Comparison of ENCODE assay signal across 16 cellular contexts in the genomic region with DNA sequence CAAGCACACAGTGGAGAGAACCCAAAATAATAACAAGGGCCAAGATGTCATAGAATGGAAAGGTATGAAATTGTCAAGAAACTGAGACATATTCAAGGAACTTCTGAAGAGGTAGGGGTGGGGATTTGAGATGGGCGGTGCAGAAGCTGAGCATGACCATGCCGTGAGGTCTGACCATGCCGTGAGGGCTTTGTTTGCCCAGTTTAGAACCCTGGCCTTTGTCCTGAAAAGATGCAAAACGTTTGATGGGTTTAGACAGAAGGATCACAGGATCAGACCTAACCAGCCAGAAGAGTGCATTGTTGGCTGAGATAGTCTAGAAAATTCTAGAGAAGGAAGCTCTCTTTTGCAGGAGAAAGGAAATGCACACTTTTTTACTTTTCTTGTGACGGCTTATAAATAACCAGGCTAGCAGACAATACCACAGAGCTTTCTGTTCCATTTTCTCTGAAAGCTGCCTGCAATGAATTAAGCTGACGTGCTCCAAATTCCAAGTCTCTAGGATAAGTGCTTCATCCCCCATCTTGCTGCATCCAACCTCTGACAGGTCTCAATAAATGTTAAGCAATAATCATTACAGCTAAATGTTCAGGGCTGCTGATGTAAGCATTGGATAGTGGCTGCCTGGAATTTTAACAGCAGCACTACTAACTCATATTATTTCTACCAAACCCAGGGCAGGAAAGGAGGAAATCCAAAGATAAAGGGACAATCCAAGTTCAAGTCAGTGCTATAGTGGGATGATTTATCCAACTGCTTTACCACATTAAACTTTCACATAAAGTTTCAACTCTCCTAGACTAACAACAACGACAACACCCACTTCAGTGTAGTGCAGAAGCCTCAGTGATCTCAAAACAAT.
DNase-seq lines count a peak whose midpoint lies in the region; ATAC-seq and TF ChIP-seq lines count a peak whose summit lies in the region.
"Had no signal": no experiment of that assay in that cellular context is flagged by ENCODE, and none has a peak within 500 bp of the region (broad histone marks: within the 10 kb centered on the region; RNA-seq: fewer than 3 reads in every experiment).

No MANE protein-coding gene starts in this region.

- no peak overlapping the region for H3K4me3 ChIP-seq in CD8-positive, alpha-beta T cell (ENCODE audit: low read depth, low read length)
- H3K4me3 ChIP-seq in naive thymus-derived CD4-positive, alpha-beta T cell (ENCODE audit: low read length): no peak overlapping the region
- no peak overlapping the region for H3K4me3 ChIP-seq in SJCRH30
- H3K4me3 ChIP-seq: adrenal gland had no signal

- no peaks in the 10 kb centered on the region for H3K36me3 ChIP-seq in CD8-positive, alpha-beta T cell (ENCODE audit: insufficient read depth, low read length)
- H3K36me3 ChIP-seq in naive thymus-derived CD4-positive, alpha-beta T cell (ENCODE audit: control insufficient read depth in 2 of 3, insufficient read depth in 3 of 3, low read length in 3 of 3): peaks cover 0 to 3% (median 0%) of the 10 kb centered on the region in 3 experiments
- H3K36me3 ChIP-seq in SJCRH30: no peaks in the 10 kb centered on the region
- H3K36me3 ChIP-seq: adrenal gland had no signal

- no peak overlapping the region for H3K27ac ChIP-seq in CD8-positive, alpha-beta T cell (ENCODE audit: low read depth, low read length)
- H3K27ac ChIP-seq in cingulate gyrus (ENCODE audit: low read depth, low read length): peak overlapping the region; percentile 40
- peak overlapping the region; percentile 56 for H3K27ac ChIP-seq in naive thymus-derived CD4-positive, alpha-beta T cell (ENCODE audit: low read depth, low read length)
- no peak overlapping the region for H3K27ac ChIP-seq in SJCRH30
- H3K27ac ChIP-seq: adrenal gland, parathyroid adenoma, VCaP had no signal

- no peak for DNase-seq in CD8-positive, alpha-beta T cell
- peak in 2 of 9 donors; percentile 24 to 44 for DNase-seq in naive thymus-derived CD4-positive, alpha-beta T cell
- DNase-seq in DMS153 treated with DMSO at 0.1 percent for 48 hours (lab: John Stamatoyannopoulos, UW; ENCODE audit: unreplicated experiment) (no peak), SJCRH30 (no peak), SKM-1 treated with dmso at 0.1 percent for 144 hours (lab: John Stamatoyannopoulos, UW; ENCODE audit: unreplicated experiment) (no peak)
- DNase-seq: activated CD8-positive, alpha-beta memory T cell treated with anti-CD3 and anti-CD28 coated beads, Interleukin-2, amount 10 ng/mL, durations not matched to agents 7 days and 5 days; adrenal gland; glutamatergic neuron; islet precursor cell; NCI-H146 had no signal

- CTCF ChIA-PET in CD8-positive, alpha-beta T cell (lab: Charles Lee): interaction anchor here (0.8 to 1.5 kb wide), 3 partner anchors 11 to 123 kb away, joined by 3 to 5 read pairs (median 3); no protein-coding TSS in a partner anchor
- CTCF ChIA-PET in naive thymus-derived CD4-positive, alpha-beta T cell (lab: Charles Lee): interaction anchor here (0.6 to 2.8 kb wide), 11 partner anchors 19 to 128 kb away, joined by 3 to 18 read pairs (median 7); no protein-coding TSS in a partner anchor

- no peaks in the 10 kb centered on the region for H3K9me3 ChIP-seq in CD8-positive, alpha-beta T cell (ENCODE audit: low read length)
- no peaks in the 10 kb centered on the region for H3K9me3 ChIP-seq in naive thymus-derived CD4-positive, alpha-beta T cell (ENCODE audit: control insufficient read depth in 2 of 3, low read length in 3 of 3)
- H3K9me3 ChIP-seq in SJCRH30 (replicated peaks): no peaks in the 10 kb centered on the region
- H3K9me3 ChIP-seq: adrenal gland had no signal

- H3K4me3 Mint-ChIP-seq in CD8-positive, alpha-beta T cell: no peak overlapping the region
- H3K4me3 Mint-ChIP-seq in naive thymus-derived CD4-positive, alpha-beta T cell: peak overlapping the region; percentile 49 to 85 (median 70)
- H3K4me3 Mint-ChIP-seq: activated CD8-positive, alpha-beta memory T cell treated with anti-CD3 and anti-CD28 coated beads, Interleukin-2, amount 10 ng/mL, durations not matched to agents 7 days and 5 days; central memory CD8-positive, alpha-beta T cell had no signal

- POLR2A ChIA-PET in CD8-positive, alpha-beta T cell (lab: Charles Lee): interaction anchor here (0.6 to 1.7 kb wide), 3 partner anchors 16 to 111 kb away, joined by 3 to 5 read pairs (median 3); a partner anchor contains a TSS
- POLR2A ChIA-PET in naive thymus-derived CD4-positive, alpha-beta T cell (lab: Charles Lee): interaction anchor here (0.6 to 11.1 kb wide), 22 partner anchors 8 to 1067 kb away, joined by 3 to 80 read pairs (median 6); a partner anchor contains a TSS

- H3K27me3 Mint-ChIP-seq in CD8-positive, alpha-beta T cell (ENCODE audit: low read depth): no peaks in the 10 kb centered on the region
- no peaks in the 10 kb centered on the region for H3K27me3 Mint-ChIP-seq in naive thymus-derived CD4-positive, alpha-beta T cell
- H3K27me3 Mint-ChIP-seq: central memory CD8-positive, alpha-beta T cell had no signal

- intact Hi-C loops in CD8-positive, alpha-beta T cell (cut with DNase I, micrococcal nuclease): no loop called here
- intact Hi-C loops in naive thymus-derived CD4-positive, alpha-beta T cell (cut with micrococcal nuclease): loop anchor here in 1 of 2 donors (1.0 kb wide), 1 partner anchor 12 kb away; no protein-coding TSS in a partner anchor

- H3K9me3 Mint-ChIP-seq in CD8-positive, alpha-beta T cell: no peaks in the 10 kb centered on the region
- H3K9me3 Mint-ChIP-seq in naive thymus-derived CD4-positive, alpha-beta T cell: peaks cover 0 to 3% (median 0%) of the 10 kb centered on the region in 11 donors
- H3K9me3 Mint-ChIP-seq: central memory CD8-positive, alpha-beta T cell had no signal

- H3K36me3 Mint-ChIP-seq in CD8-positive, alpha-beta T cell: no peaks in the 10 kb centered on the region
- H3K36me3 Mint-ChIP-seq in naive thymus-derived CD4-positive, alpha-beta T cell: peaks cover 4 to 28% (median 8%) of the 10 kb centered on the region in 5 donors
- H3K36me3 Mint-ChIP-seq: CD14-positive monocyte had no signal

- TF ChIP-seq CTCF in CD8-positive, alpha-beta T cell (IDR thresholded peaks at IDR 0.05): no peak

- H3K27me3 ChIP-seq in CD8-positive, alpha-beta T cell (ENCODE audit: insufficient read depth, low read length): no peaks in the 10 kb centered on the region
- no peaks in the 10 kb centered on the region for H3K27me3 ChIP-seq in naive thymus-derived CD4-positive, alpha-beta T cell (ENCODE audit: control insufficient read depth in 2 of 2, insufficient read depth in 2 of 2, low read length in 2 of 2)
- no peaks in the 10 kb centered on the region for H3K27me3 ChIP-seq in SJCRH30
- H3K27me3 ChIP-seq: adrenal gland had no signal

- peak overlapping the region; percentile 49 for H3K27ac Mint-ChIP-seq in CD8-positive, alpha-beta T cell
- peak overlapping the region; percentile 70 to 100 (median 90) for H3K27ac Mint-ChIP-seq in naive thymus-derived CD4-positive, alpha-beta T cell
- H3K27ac Mint-ChIP-seq: activated CD8-positive, alpha-beta memory T cell treated with anti-CD3 and anti-CD28 coated beads, Interleukin-2, amount 10 ng/mL, durations not matched to agents 7 days and 5 days had no signal

- H3K4me1 ChIP-seq in CD8-positive, alpha-beta T cell (ENCODE audit: insufficient read depth, low read length): peaks cover 43% of the 10 kb centered on the region
- peaks cover 0 to 60% of the 10 kb centered on the region in 2 donors for H3K4me1 ChIP-seq in naive thymus-derived CD4-positive, alpha-beta T cell (ENCODE audit: control insufficient read depth in 2 of 2, insufficient read depth in 2 of 2, low read length in 2 of 2)
- H3K4me1 ChIP-seq in SJCRH30: no peaks in the 10 kb centered on the region
- H3K4me1 ChIP-seq: parathyroid adenoma had no signal

- H3K4me1 Mint-ChIP-seq in CD8-positive, alpha-beta T cell (ENCODE audit: low read depth): peaks cover 44% of the 10 kb centered on the region
- peaks cover 33 to 95% (median 73%) of the 10 kb centered on the region in 7 donors for H3K4me1 Mint-ChIP-seq in naive thymus-derived CD4-positive, alpha-beta T cell

- no peak for ATAC-seq in CD8-positive, alpha-beta T cell
- peak; percentile 48 for ATAC-seq in GM19463 (IDR thresholded peaks at IDR 0.05; ENCODE audit: unreplicated experiment)
- no peak for ATAC-seq in naive thymus-derived CD4-positive, alpha-beta T cell
- ATAC-seq: activated CD8-positive, alpha-beta memory T cell treated with anti-CD3 and anti-CD28 coated beads, Interleukin-2, amount 10 ng/mL, durations not matched to agents 7 days and 5 days had no signal

Comparison
In these comparisons a context has a peak if more than half of its experiments do, and no peak if none do; other contexts are left out.
1. H3K27ac ChIP-seq: peak in cingulate gyrus (single experiment) and naive thymus-derived CD4-positive, alpha-beta T cell (single experiment); none in CD8-positive, alpha-beta T cell (single experiment) and SJCRH30 (single experiment).